In the genomic region with DNA sequence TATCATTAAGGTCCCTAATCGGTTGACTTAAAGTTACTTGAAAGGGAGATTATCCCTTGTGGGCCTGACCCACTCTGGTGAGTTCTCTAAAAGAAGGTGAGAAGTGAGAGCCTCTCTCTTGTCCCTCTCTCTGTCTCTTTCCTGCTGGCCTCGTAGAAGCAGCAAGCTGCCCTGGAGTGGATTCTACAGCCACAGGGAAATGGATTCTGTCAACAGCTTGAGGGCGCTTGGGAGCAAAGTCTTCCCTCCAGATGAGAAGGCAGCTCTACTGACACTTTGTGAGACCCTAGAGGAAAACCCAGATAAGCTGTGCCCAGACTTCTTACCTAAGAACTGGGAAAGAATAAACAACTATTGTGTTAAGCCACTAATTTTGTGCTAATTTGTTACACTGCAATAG, we compare ENCODE assay signal across 1 cellular context.
TF ChIP-seq lines count a peak whose summit lies in the region.

No MANE protein-coding gene starts in this region.

TF ChIP-seq in GM23338, 12 proteins besides CTCF, POLR2A, EP300 and RAD21 (continued from another document):
- TF ChIP-seq ZNF462 (CRISPR knock-in tag; IDR thresholded peaks at IDR 0.05), result no peak
- TF ChIP-seq CREB1 (CRISPR knock-in tag; IDR thresholded peaks at IDR 0.05; ENCODE audit: low read depth), result no peak
- no peak for TF ChIP-seq EZH2phosphoT487 (IDR thresholded peaks at IDR 0.05; ENCODE audit: unreplicated experiment)
- no peak for TF ChIP-seq NANOG (IDR thresholded peaks at IDR 0.05; ENCODE audit: borderline replicate concordance)
